In genomic region chr4:37949636-37950426, GRCh38 we compare ENCODE assay signal across 20 cellular contexts. TPM values are rescaled to one million over a fixed set of nuclear protein-coding genes. Genes with fewer than 3 reads are reported as not detected.
DNase-seq lines count a peak whose midpoint lies in the region; ATAC-seq, FAIRE-seq and TF ChIP-seq lines count a peak whose summit lies in the region.
"Had no signal": no experiment of that assay in that cellular context is flagged by ENCODE, and none has a peak within 500 bp of the region (broad histone marks: within the 10 kb centered on the region; RNA-seq: fewer than 3 reads in every experiment).

No MANE protein-coding gene starts in this region.

- no peaks in the 10 kb centered on the region for H3K36me3 Mint-ChIP-seq in neural progenitor cell
- peaks cover 33% of the 10 kb centered on the region for H3K36me3 Mint-ChIP-seq in activated CD4-positive, alpha-beta T cell treated with anti-CD3 and anti-CD28 coated beads, Interleukin-2, amount 10 ng/mL, durations not matched to agents 7 days and 5 days (ENCODE audit: low read depth)

- DNase-seq in GM12878 (ENCODE audit: low read depth, low spot score) = no peak
- no peak for DNase-seq in neural progenitor cell (ENCODE audit: low spot score)
- DNase-seq in activated CD4-positive, alpha-beta T cell treated with anti-CD3 and anti-CD28 coated beads, Interleukin-2, amount 10 ng/mL, durations not matched to agents 7 days and 5 days = no peak
- no peak for DNase-seq in Right ventricle myocardium inferior (ENCODE audit: missing footprints)
- DNase-seq in left colon = no peak
- DNase-seq: C1 segment of cervical spinal cord; Calu3; CD4-positive, alpha-beta memory T cell; COR-L47; DND-41; GM23248; H9 had no signal

- intact Hi-C loops in GM12878 (cut with micrococcal nuclease; ENCODE audit: unreplicated experiment) = no loop called here
- intact Hi-C loops in Right ventricle myocardium inferior (cut with DNase I) = no loop called here
- intact Hi-C loops in left colon (cut with DNase I, micrococcal nuclease) = no loop called here

- CTCF ChIA-PET in GM12878 (lab: Yijun Ruan, JAX) = no interaction called here
- CTCF ChIA-PET in activated CD4-positive, alpha-beta T cell treated with anti-CD3 and anti-CD28 coated beads, Interleukin-2, amount 10 ng/mL, durations not matched to agents 7 days and 5 days (lab: Charles Lee) = no interaction called here

- H3F3A ChIP-seq in OCI-LY1 (ENCODE audit: insufficient read depth, low read length) (no peaks in the 10 kb centered on the region), neural progenitor cell (ENCODE audit: low read depth) (no peaks in the 10 kb centered on the region)

- H3K27me3 ChIP-seq in OCI-LY1 (ENCODE audit: insufficient read depth, low read length) = no peaks in the 10 kb centered on the region
- H3K27me3 ChIP-seq in GM12878 (replicated peaks in 1 of 2; ENCODE audit: control insufficient read depth in 2 of 2, insufficient read depth in 2 of 2, low read length in 1 of 2) = no peaks in the 10 kb centered on the region
- H3K27me3 ChIP-seq in neural progenitor cell = no peaks in the 10 kb centered on the region

- H3K9me2 ChIP-seq in OCI-LY1 (ENCODE audit: low read depth, low read length) = no peaks in the 10 kb centered on the region

- ATAC-seq in GM12878 (no peak), Right ventricle myocardium inferior (no peak), left colon (no peak)
- ATAC-seq: HCT116 had no signal

- TF ChIP-seq CTCF in OCI-LY1 (IDR thresholded peaks at IDR 0.05; ENCODE audit: low read length) (no peak), GM12878 (IDR thresholded peaks at IDR 0.05 in 2 of 3, conservative IDR thresholded peaks at IDR 0.05 in 1 of 3; ENCODE audit: control insufficient read depth in 2 of 3, extremely low read depth in 1 of 3, insufficient read depth in 1 of 3, low read depth in 3 of 3, low read length in 3 of 3) (no peak), neural progenitor cell (IDR thresholded peaks at IDR 0.05) (no peak)

- FAIRE-seq in GM12878 (lab: Jason Lieb, UNC) = no peak
- FAIRE-seq: G401.6, GM19239 had no signal

- 98% methylated on average over 9 of the region's 9 CpGs for WGBS in GM12878 (ENCODE audit: insufficient coverage, insufficient replicate concordance, low lambda C conversion rate, missing lambda C conversion rate)

- in situ Hi-C loops in GM12878 (cut with MboI) = no loop called here

- RAD21 ChIA-PET in GM12878 (lab: Charles Lee; ENCODE audit: unreplicated experiment) = no interaction called here

- H4K20me1 ChIP-seq in OCI-LY1 (ENCODE audit: insufficient read depth, low read length) (no peaks in the 10 kb centered on the region), GM12878 (ENCODE audit: control insufficient read depth, insufficient read depth) (no peaks in the 10 kb centered on the region), neural progenitor cell (ENCODE audit: low read depth) (no peaks in the 10 kb centered on the region)

- H3K4me1 ChIP-seq in OCI-LY1 (ENCODE audit: insufficient read depth, low read length, severe bottlenecking) (peaks cover 23% of the 10 kb centered on the region), GM12878 (ENCODE audit: control insufficient read depth, insufficient read depth, low read length) (peaks cover 5% of the 10 kb centered on the region; the same call in 1 of the 2 replicates), neural progenitor cell (no peaks in the 10 kb centered on the region)

- H3K36me3 ChIP-seq in OCI-LY1 (ENCODE audit: insufficient read depth, low read length) = peaks cover 16% of the 10 kb centered on the region
- H3K36me3 ChIP-seq in GM12878 (ENCODE audit: control insufficient read depth in 2 of 2, insufficient read depth in 2 of 2, low read length in 1 of 2) = no peaks in the 10 kb centered on the region
- H3K36me3 ChIP-seq in neural progenitor cell = no peaks in the 10 kb centered on the region

- POLR2A ChIA-PET in GM12878 (lab: Charles Lee) = no interaction called here
- POLR2A ChIA-PET in activated CD4-positive, alpha-beta T cell treated with anti-CD3 and anti-CD28 coated beads, Interleukin-2, amount 10 ng/mL, durations not matched to agents 7 days and 5 days (lab: Charles Lee) = no interaction called here

- no peak overlapping the region for H3K4me2 ChIP-seq in OCI-LY1 (ENCODE audit: low read length)
- no peak overlapping the region for H3K4me2 ChIP-seq in GM12878 (ENCODE audit: control insufficient read depth, insufficient read depth)
- H3K4me2 ChIP-seq in neural progenitor cell = no peak overlapping the region

- H3K4me1 Mint-ChIP-seq in neural progenitor cell = no peaks in the 10 kb centered on the region
- peaks cover 22% of the 10 kb centered on the region for H3K4me1 Mint-ChIP-seq in activated CD4-positive, alpha-beta T cell treated with anti-CD3 and anti-CD28 coated beads, Interleukin-2, amount 10 ng/mL, durations not matched to agents 7 days and 5 days

- no peaks in the 10 kb centered on the region for H3K9me3 Mint-ChIP-seq in neural progenitor cell
- no peaks in the 10 kb centered on the region for H3K9me3 Mint-ChIP-seq in activated CD4-positive, alpha-beta T cell treated with anti-CD3 and anti-CD28 coated beads, Interleukin-2, amount 10 ng/mL, durations not matched to agents 7 days and 5 days
- H3K9me3 Mint-ChIP-seq: CD4-positive, alpha-beta memory T cell; H9 had no signal

- no peak overlapping the region for H3K4me3 Mint-ChIP-seq in neural progenitor cell
- H3K4me3 Mint-ChIP-seq in activated CD4-positive, alpha-beta T cell treated with anti-CD3 and anti-CD28 coated beads, Interleukin-2, amount 10 ng/mL, durations not matched to agents 7 days and 5 days = no peak overlapping the region
- H3K4me3 Mint-ChIP-seq: CD4-positive, alpha-beta memory T cell; H9 had no signal

- H3K27ac ChIP-seq in OCI-LY1 (ENCODE audit: low read depth, low read length, poor library complexity, severe bottlenecking) (peak overlapping the region; percentile 33), GM12878 (ENCODE audit: control insufficient read depth, insufficient read depth) (no peak overlapping the region), neural progenitor cell (no peak overlapping the region)
- H3K27ac ChIP-seq: GM23248 had no signal

- no TSS peak for BruUV-seq in GM12878 (replicated peaks; lab: Mats Ljungman, UMichigan)

- no peak for TF ChIP-seq RAD21 in GM12878 (IDR thresholded peaks at IDR 0.05; ENCODE audit: insufficient read depth, low read depth, low read length)

- SMC1A ChIA-PET in GM12878 (lab: Charles Lee; ENCODE audit: uncharacterized antibody, unreplicated experiment) = no interaction called here

- TF ChIP-seq EP300 in GM12878 (IDR thresholded peaks at IDR 0.05; ENCODE audit: borderline replicate concordance in 1 of 2, control insufficient read depth in 1 of 2, low read depth in 2 of 2, low read length in 2 of 2) = no peak

- peaks cover 2% of the 10 kb centered on the region for H3K27me3 Mint-ChIP-seq in neural progenitor cell (ENCODE audit: insufficient read depth, low read depth)
- no peaks in the 10 kb centered on the region for H3K27me3 Mint-ChIP-seq in activated CD4-positive, alpha-beta T cell treated with anti-CD3 and anti-CD28 coated beads, Interleukin-2, amount 10 ng/mL, durations not matched to agents 7 days and 5 days
- H3K27me3 Mint-ChIP-seq: CD4-positive, alpha-beta memory T cell had no signal

- no peaks in the 10 kb centered on the region for H3K79me2 ChIP-seq in OCI-LY1 (ENCODE audit: insufficient read depth, low read length)
- H3K79me2 ChIP-seq in GM12878 (ENCODE audit: control insufficient read depth, insufficient read depth, low read length) = no peaks in the 10 kb centered on the region; the same call in 1 of the 2 replicates
- no peaks in the 10 kb centered on the region for H3K79me2 ChIP-seq in neural progenitor cell (ENCODE audit: low read depth)

- no peak overlapping the region for H3K27ac Mint-ChIP-seq in neural progenitor cell
- H3K27ac Mint-ChIP-seq in activated CD4-positive, alpha-beta T cell treated with anti-CD3 and anti-CD28 coated beads, Interleukin-2, amount 10 ng/mL, durations not matched to agents 7 days and 5 days = no peak overlapping the region

- H3K9me3 ChIP-seq in OCI-LY1 (ENCODE audit: low read length) (no peaks in the 10 kb centered on the region), GM12878 (replicated peaks; ENCODE audit: control insufficient read depth, insufficient read depth, low read length) (no peaks in the 10 kb centered on the region), neural progenitor cell (ENCODE audit: low read depth) (no peaks in the 10 kb centered on the region)

- H3K4me3 ChIP-seq in OCI-LY1 (ENCODE audit: low read depth, low read length, poor library complexity, severe bottlenecking) = no peak overlapping the region
- H3K4me3 ChIP-seq in GM12878 = no peak overlapping the region
- H3K4me3 ChIP-seq in neural progenitor cell = no peak overlapping the region
- H3K4me3 ChIP-seq: GM23248 had no signal

- H3K9ac ChIP-seq in OCI-LY1 (ENCODE audit: low read length) = no peak overlapping the region
- no peak overlapping the region for H3K9ac ChIP-seq in GM12878 (ENCODE audit: control insufficient read depth, insufficient read depth, low read length)
- no peak overlapping the region for H3K9ac ChIP-seq in neural progenitor cell
- H3K9ac ChIP-seq: GM23248 had no signal

- no peak overlapping the region for H2AFZ ChIP-seq in OCI-LY1 (ENCODE audit: low read length)
- H2AFZ ChIP-seq in GM12878 (ENCODE audit: control insufficient read depth, low read depth, low read length) = no peak overlapping the region
- peak overlapping the region; percentile 50 for H2AFZ ChIP-seq in neural progenitor cell (replicated peaks)
- H2AFZ ChIP-seq: GM23248 had no signal

- no peak for TF ChIP-seq POLR2A in GM12878 (IDR thresholded peaks at IDR 0.05; ENCODE audit: low read depth, low read length)

RNA-seq across cellular contexts. Expression of gene PTTG2, which starts 10.4 kb away (rescaled TPM):
- 8.1 and 10.4 TPM in 2 replicates for total RNA-seq in GM12878 (2013; cell fraction: nucleolus; rRNA removed)
- 0.33 TPM in 1 of 2 replicates, not detected in the other for total RNA-seq in GM12878 (2014; rRNA removed)
- total RNA-seq in GM12878 (2014; rRNA removed; fragmentation: Illumina TruSeq; extraction: Trizol) = 0.54 and 0.55 TPM in 2 replicates
- total RNA-seq in GM12878 (2021) = 0.40 and 0.44 TPM in 2 replicates
- not detected for polyA plus RNA-seq in GM12878 (2011; ENCODE audit: low read depth)
- 0.13 and 0.31 TPM in 2 replicates for polyA plus RNA-seq in GM12878 (2011; rRNA removed)
- polyA plus RNA-seq in GM12878 (2011; cell fraction: cytosol; rRNA removed) = not detected in 2 replicates
- polyA plus RNA-seq in GM12878 (2011; cell fraction: nucleus; rRNA removed) = 0.63 and 1.2 TPM in 2 replicates
- not detected in 2 replicates for polyA plus RNA-seq in GM12878 (2012)
- polyA plus RNA-seq in GM12878 (2014; fragmentation: Illumina TruSeq; extraction: Trizol) = not detected in 2 replicates
- polyA plus RNA-seq in GM12878 (2014; fragmentation: Nextera tagmentation; extraction: Ambion mirVana) = under 1 TPM in 1 of 2 experiments, not detected in 1; 0.09 TPM
- polyA plus RNA-seq in GM12878 (2014; rRNA removed) = 0.56 TPM in 1 of 2 replicates, not detected in the other
- under 1 TPM; 0.33 to 0.44 TPM for polyA plus RNA-seq in GM12878 (2016; fragmentation: Nextera tagmentation; extraction: Ambion mirVana)
- 1.8 and 2.3 TPM in 2 replicates for polyA minus RNA-seq in GM12878 (2011; rRNA and poly(A)+ RNA removed)
- polyA minus RNA-seq in GM12878 (2011; cell fraction: cytosol; rRNA and poly(A)+ RNA removed) = not detected in 2 replicates
- 3.0 and 4.8 TPM in 2 replicates for polyA minus RNA-seq in GM12878 (2011; cell fraction: nucleus; rRNA and poly(A)+ RNA removed)
- total RNA-seq in neural progenitor cell (ENCODE audit: low replicate concordance) = not detected in 2 replicates
- total RNA-seq in activated CD4-positive, alpha-beta T cell treated with anti-CD3 and anti-CD28 coated beads, Interleukin-2, amount 10 ng/mL, durations not matched to agents 7 days and 5 days = 1 to 10 TPM; 1.7 to 2.2 TPM
- 0.38 TPM for total RNA-seq in Right ventricle myocardium inferior
- under 1 TPM; 0.46 to 0.67 TPM for total RNA-seq in left colon
- total RNA-seq: A172, A673, Calu3, GM23248, H4, H9 had no signal
- polyA plus RNA-seq: BJ; CD4-positive, alpha-beta memory T cell; GM23248 had no signal

RNA-seq across cellular contexts. Expression of gene TBC1D1, which starts 58.9 kb away (rescaled TPM):
- total RNA-seq in GM12878 (2013; cell fraction: nucleolus; rRNA removed) = 94.2 and 97.3 TPM in 2 replicates
- 93.2 and 102 TPM in 2 replicates for total RNA-seq in GM12878 (2014; rRNA removed)
- total RNA-seq in GM12878 (2014; rRNA removed; fragmentation: Illumina TruSeq; extraction: Trizol) = 75.4 and 79.7 TPM in 2 replicates
- 78.8 and 89.7 TPM in 2 replicates for total RNA-seq in GM12878 (2021)
- polyA plus RNA-seq in GM12878 (2011; ENCODE audit: low read depth) = 41.7 TPM
- 54.8 and 59.0 TPM in 2 replicates for polyA plus RNA-seq in GM12878 (2011; rRNA removed)
- polyA plus RNA-seq in GM12878 (2011; cell fraction: cytosol; rRNA removed) = 59.9 and 62.1 TPM in 2 replicates
- 42.2 and 47.0 TPM in 2 replicates for polyA plus RNA-seq in GM12878 (2011; cell fraction: nucleus; rRNA removed)
- 70.2 and 70.7 TPM in 2 replicates for polyA plus RNA-seq in GM12878 (2012)
- 49.4 and 60.9 TPM in 2 replicates for polyA plus RNA-seq in GM12878 (2014; fragmentation: Illumina TruSeq; extraction: Trizol)
- polyA plus RNA-seq in GM12878 (2014; fragmentation: Nextera tagmentation; extraction: Ambion mirVana) = 10 to 100 TPM in 1 of 2 experiments, 1 to 10 TPM in 1; 5.3 to 15.4 TPM
- polyA plus RNA-seq in GM12878 (2014; rRNA removed) = 75.5 and 79.3 TPM in 2 replicates
- 10 to 100 TPM; 29.2 to 47.9 TPM for polyA plus RNA-seq in GM12878 (2016; fragmentation: Nextera tagmentation; extraction: Ambion mirVana)
- 86.2 and 97.2 TPM in 2 replicates for polyA minus RNA-seq in GM12878 (2011; rRNA and poly(A)+ RNA removed)
- polyA minus RNA-seq in GM12878 (2011; cell fraction: cytosol; rRNA and poly(A)+ RNA removed) = 37.2 and 46.3 TPM in 2 replicates
- polyA minus RNA-seq in GM12878 (2011; cell fraction: nucleus; rRNA and poly(A)+ RNA removed) = 31.7 and 56.9 TPM in 2 replicates
- 208 and 226 TPM in 2 replicates for total RNA-seq in neural progenitor cell (ENCODE audit: low replicate concordance)
- total RNA-seq in activated CD4-positive, alpha-beta T cell treated with anti-CD3 and anti-CD28 coated beads, Interleukin-2, amount 10 ng/mL, durations not matched to agents 7 days and 5 days = 10 to 100 TPM; 73.9 to 99.1 TPM
- 131 TPM for total RNA-seq in Right ventricle myocardium inferior
- total RNA-seq in left colon = 10 to 100 TPM; 51.5 to 96.3 TPM
